ENCODE assay signal across 8 cellular contexts in the genomic region with DNA sequence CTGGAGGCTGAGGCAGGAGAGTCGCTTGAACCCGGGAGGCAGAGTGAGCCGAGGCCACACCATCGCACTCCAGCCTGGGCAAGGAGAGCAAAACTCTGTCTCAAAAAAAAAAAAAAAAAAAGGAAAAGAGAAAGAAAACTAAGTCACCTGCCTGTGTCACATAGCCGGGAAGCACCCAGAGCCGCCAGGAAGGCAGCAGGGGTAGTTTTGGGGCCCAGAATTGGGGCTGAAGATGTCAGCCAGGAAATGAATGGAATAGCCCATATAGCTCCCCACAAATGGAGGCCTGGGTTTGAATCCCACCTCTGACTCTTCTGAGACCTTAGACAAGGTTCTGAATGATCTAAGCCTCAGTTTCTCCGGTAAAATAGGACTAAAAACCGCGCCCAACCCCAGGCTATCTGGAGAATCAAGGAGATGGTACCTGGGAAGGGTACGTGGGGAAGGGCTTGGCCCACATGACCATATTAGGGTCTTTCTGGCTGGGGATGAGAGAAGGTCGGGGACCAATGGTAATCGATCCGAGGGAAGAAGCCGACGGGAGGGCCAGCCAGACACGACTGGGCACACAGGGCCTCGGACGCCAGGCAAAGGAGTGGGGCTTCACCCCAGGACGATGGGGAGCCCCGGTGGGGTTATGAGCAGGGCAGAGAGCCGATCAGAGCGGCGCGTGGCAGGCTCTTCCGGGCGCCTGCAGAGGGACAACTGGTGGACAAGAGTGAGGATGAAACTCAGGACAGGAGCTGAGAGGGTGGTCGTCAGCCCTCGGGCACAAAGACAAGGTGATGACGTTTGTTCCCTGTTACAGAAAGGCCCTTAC.
DNase-seq lines count a peak whose midpoint lies in the region; ATAC-seq and TF ChIP-seq lines count a peak whose summit lies in the region.

No MANE protein-coding gene starts in this region.

- ATAC-seq in HG03045 (IDR thresholded peaks at IDR 0.05; ENCODE audit: unreplicated experiment), result peak; percentile 13

- peaks cover 23% of the 10 kb centered on the region for H3K27me3 Mint-ChIP-seq in activated naive CD4-positive, alpha-beta T cell treated with anti-CD3 and anti-CD28 coated beads, Interleukin-2, amount 50 U/mL, for 24 hours

- TF ChIP-seq CTCF in foreskin fibroblast (IDR thresholded peaks at IDR 0.05; ENCODE audit: low read depth, low read length), result no peak

- H3K27ac Mint-ChIP-seq in activated naive CD4-positive, alpha-beta T cell treated with anti-CD3 and anti-CD28 coated beads, Interleukin-2, amount 50 U/mL, for 24 hours, result peak overlapping the region; percentile 84

- no peak for DNase-seq in activated naive CD4-positive, alpha-beta T cell (lab: John Stamatoyannopoulos, UW)
- DNase-seq in T follicular helper cell (ENCODE audit: low read depth) (peak; percentile 23), foreskin fibroblast (no peak), pons (ENCODE audit: low spot score) (peak; percentile 13), DMS153 (lab: John Stamatoyannopoulos, UW) (no peak), putamen (ENCODE audit: low spot score) (no peak)

- peaks cover 48% of the 10 kb centered on the region for H3K4me1 Mint-ChIP-seq in activated naive CD4-positive, alpha-beta T cell treated with anti-CD3 and anti-CD28 coated beads, Interleukin-2, amount 50 U/mL, for 24 hours

- H3K4me3 Mint-ChIP-seq in activated naive CD4-positive, alpha-beta T cell treated with anti-CD3 and anti-CD28 coated beads, Interleukin-2, amount 50 U/mL, for 24 hours, result peak overlapping the region; percentile 87

- peak overlapping the region; percentile 50 to 66 for H3K4me3 ChIP-seq in foreskin fibroblast (ENCODE audit: low read depth in 1 of 2, low read length in 2 of 2)

- no peaks in the 10 kb centered on the region for H3K9me3 Mint-ChIP-seq in activated naive CD4-positive, alpha-beta T cell treated with anti-CD3 and anti-CD28 coated beads, Interleukin-2, amount 50 U/mL, for 24 hours

- H3K36me3 Mint-ChIP-seq in activated naive CD4-positive, alpha-beta T cell treated with anti-CD3 and anti-CD28 coated beads, Interleukin-2, amount 50 U/mL, for 24 hours, result no peaks in the 10 kb centered on the region

Comparison
In these comparisons a context has a peak if more than half of its experiments do, and no peak if none do; other contexts are left out.
1. DNase-seq: peak in T follicular helper cell (single experiment) and pons (single experiment); none in activated naive CD4-positive, alpha-beta T cell (0 of 4), foreskin fibroblast (0 of 2), DMS153 (single experiment) and putamen (single experiment).